Comparison of ENCODE assay signal across 9 cellular contexts in the genomic region with DNA sequence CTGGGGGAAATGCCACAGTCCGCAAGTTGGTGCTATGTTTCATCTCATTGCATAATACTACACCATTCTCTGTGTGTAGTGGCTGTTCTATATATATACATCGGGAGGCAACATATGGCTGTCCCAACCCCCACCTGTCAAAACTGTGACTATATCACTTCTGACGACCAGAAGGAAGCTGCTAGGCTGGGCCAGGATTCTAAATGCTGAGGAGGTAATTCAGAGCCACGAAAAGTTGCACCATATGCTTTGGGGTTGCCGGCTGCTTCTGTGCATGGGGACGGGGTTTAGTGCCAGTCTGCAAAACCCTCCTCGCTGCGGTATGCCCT. TPM values are rescaled to one million over a fixed set of nuclear protein-coding genes. Genes with fewer than 3 reads are reported as not detected.
A peak's percentile ranks its signal among the peaks of the same experiment; 100 is the strongest.
DNase-seq lines count a peak whose midpoint lies in the region; ATAC-seq, FAIRE-seq and TF ChIP-seq lines count a peak whose summit lies in the region.
"Had no signal": no experiment of that assay in that cellular context is flagged by ENCODE, and none has a peak within 500 bp of the region (broad histone marks: within the 10 kb centered on the region; RNA-seq: fewer than 3 reads in every experiment).

No MANE protein-coding gene starts in this region.

- BruUV-seq in Panc1 (replicated peaks; lab: Mats Ljungman, UMichigan) = no TSS peak

- H3K4me3 ChIP-seq in A549 (peak overlapping the region; percentile 54), GM12875 (ENCODE audit: low read depth, low read length) (peak overlapping the region; percentile 61), Panc1 (ENCODE audit: low read depth in 2 of 2, low read length in 2 of 2) (peak overlapping the region; percentile 45 to 53), esophagus muscularis mucosa (peak overlapping the region; percentile 50 to 59 (median 52)), gastroesophageal sphincter (peak overlapping the region in 1 of 2 donors; percentile 53)

- no peak for DNase-seq in A549 (ENCODE audit: low read depth in 1 of 2, low spot score in 1 of 2)
- no peak for DNase-seq in Panc1 (ENCODE audit: low read depth, low spot score)
- no peak for DNase-seq in esophagus muscularis mucosa (ENCODE audit: extremely low spot score)
- DNase-seq in AG20443 (ENCODE audit: low spot score) = no peak
- DNase-seq in D721Med (ENCODE audit: insufficient read length, low spot score) = no peak

- intact Hi-C loops in Panc1 (cut with micrococcal nuclease; ENCODE audit: unreplicated experiment) (no loop called here), esophagus muscularis mucosa (cut with DNase I) (no loop called here)

- CTCF ChIA-PET in A549 (lab: Yijun Ruan, JAX) (interaction anchor here (0.6 to 4.1 kb wide), 12 partner anchors 8 to 551 kb away, joined by 3 to 24 read pairs (median 3); no protein-coding TSS in a partner anchor), Panc1 (lab: Charles Lee) (interaction anchor here (0.6 kb wide), 1 partner anchor 145 kb away, joined by 5 read pairs; no protein-coding TSS in a partner anchor)

- TF ChIP-seq EP300 in A549 (IDR thresholded peaks at IDR 0.05) (no peak), esophagus muscularis mucosa (IDR thresholded peaks at IDR 0.05) (no peak), gastroesophageal sphincter (IDR thresholded peaks at IDR 0.05) (no peak)

- in situ Hi-C loops in Panc1 (cut with HindIII; ENCODE audit: low pct_unique_long_range_greater_than_20kb, low sequenced_read_pairs) = no loop called here

- 81% methylated on average over 8 of the region's 8 CpGs for WGBS in A549 (ENCODE audit: missing lambda C conversion rate)
- WGBS in esophagus muscularis mucosa = 54% methylated on average over 7 of the region's 8 CpGs
- 79 to 82% methylated on average over 2 to 3 of the region's 8 CpGs for WGBS in gastroesophageal sphincter (ENCODE audit: low coverage in 1 of 2), 2 donors

- TF ChIP-seq POLR2A in A549 (IDR thresholded peaks at IDR 0.05; ENCODE audit: low read length) (no peak), esophagus muscularis mucosa (IDR thresholded peaks at IDR 0.05; ENCODE audit: low read depth) (no peak), gastroesophageal sphincter (IDR thresholded peaks at IDR 0.05) (no peak)

- peak overlapping the region; percentile 99 for H3K4me2 ChIP-seq in A549

- TF ChIP-seq CTCF in A549 (IDR thresholded peaks at IDR 0.05) (no peak), GM12875 (IDR thresholded peaks at IDR 0.05; ENCODE audit: borderline replicate concordance, insufficient read depth, low read depth, low read length) (no peak), Panc1 (IDR thresholded peaks at IDR 0.05) (no peak), esophagus muscularis mucosa (IDR thresholded peaks at IDR 0.05) (no peak), gastroesophageal sphincter (IDR thresholded peaks at IDR 0.05) (no peak), D721Med (IDR thresholded peaks at IDR 0.05; ENCODE audit: insufficient read depth, missing control alignments) (no peak)

- H3K9me3 ChIP-seq in A549 (no peaks in the 10 kb centered on the region), Panc1 (ENCODE audit: control insufficient read depth, insufficient read depth, low read depth, low read length) (no peaks in the 10 kb centered on the region), esophagus muscularis mucosa (no peaks in the 10 kb centered on the region), gastroesophageal sphincter (no peaks in the 10 kb centered on the region)

- peaks cover 9% of the 10 kb centered on the region for H3K4me1 ChIP-seq in A549
- H3K4me1 ChIP-seq in Panc1 (ENCODE audit: control insufficient read depth, insufficient read depth, low read length) = peaks cover 4% of the 10 kb centered on the region; the same call in 1 of the 2 replicates
- H3K4me1 ChIP-seq in esophagus muscularis mucosa = peaks cover 5 to 19% (median 16%) of the 10 kb centered on the region in 4 donors
- peaks cover 0 to 17% (median 5%) of the 10 kb centered on the region in 3 donors for H3K4me1 ChIP-seq in gastroesophageal sphincter

- no peak overlapping the region for H3K27ac ChIP-seq in A549
- H3K27ac ChIP-seq in Panc1 (ENCODE audit: low read length) = no peak overlapping the region
- no peak overlapping the region for H3K27ac ChIP-seq in esophagus muscularis mucosa (replicated peaks in 1 of 4)
- H3K27ac ChIP-seq in gastroesophageal sphincter = no peak overlapping the region

- H3K27me3 ChIP-seq in Panc1 (ENCODE audit: control insufficient read depth, insufficient read depth, low read length) (no peaks in the 10 kb centered on the region), esophagus muscularis mucosa (peaks cover 0 to 24% (median 0%) of the 10 kb centered on the region in 4 donors), gastroesophageal sphincter (peaks cover 50% of the 10 kb centered on the region)

- FAIRE-seq in A549 (lab: Jason Lieb, UNC) (no peak), D721Med (lab: Jason Lieb, UNC) (no peak)
- FAIRE-seq: islet of Langerhans had no signal

- POLR2A ChIA-PET in A549 (lab: Yijun Ruan, JAX) (no interaction called here), Panc1 (lab: Charles Lee) (no interaction called here)

- no peak for TF ChIP-seq RAD21 in A549 (conservative IDR thresholded peaks at IDR 0.05 in 1 of 2, IDR thresholded peaks at IDR 0.05 in 1 of 2)

- H3K36me3 ChIP-seq in Panc1 (ENCODE audit: control insufficient read depth, insufficient read depth, low read length) = no peaks in the 10 kb centered on the region
- H3K36me3 ChIP-seq in esophagus muscularis mucosa = no peaks in the 10 kb centered on the region
- H3K36me3 ChIP-seq in gastroesophageal sphincter = no peaks in the 10 kb centered on the region

- ATAC-seq in A549 (no peak), Panc1 (no peak), HG03521 (IDR thresholded peaks at IDR 0.05; ENCODE audit: unreplicated experiment) (no peak), gastroesophageal sphincter (no peak)

TF ChIP-seq in A549, 52 proteins besides CTCF, POLR2A, EP300 and RAD21:
- TF ChIP-seq CBX8 (IDR thresholded peaks at IDR 0.05) (no peak), MYC (IDR thresholded peaks at IDR 0.05; ENCODE audit: borderline replicate concordance, low read length) (no peak), NR3C1 (IDR thresholded peaks at IDR 0.05) (no peak), EHMT2 (IDR thresholded peaks at IDR 0.05; ENCODE audit: low read depth) (no peak), ESRRA (IDR thresholded peaks at IDR 0.05; ENCODE audit: borderline replicate concordance, low read length) (no peak), HOXB5 (CRISPR knock-in tag; IDR thresholded peaks at IDR 0.05) (no peak), MAFK (IDR thresholded peaks at IDR 0.05; ENCODE audit: partially characterized antibody) (no peak), GATA3 (IDR thresholded peaks at IDR 0.05; ENCODE audit: borderline replicate concordance) (no peak), RFX5 (IDR thresholded peaks at IDR 0.05) (no peak), JUN (IDR thresholded peaks at IDR 0.05) (no peak), CHD2 (IDR thresholded peaks at IDR 0.05; ENCODE audit: low read length, partially characterized antibody) (no peak), HOXA7 (CRISPR knock-in tag; IDR thresholded peaks at IDR 0.05) (no peak), ZNF302 (CRISPR knock-in tag; IDR thresholded peaks at IDR 0.05) (no peak)
- TF ChIP-seq, protein P1, sequence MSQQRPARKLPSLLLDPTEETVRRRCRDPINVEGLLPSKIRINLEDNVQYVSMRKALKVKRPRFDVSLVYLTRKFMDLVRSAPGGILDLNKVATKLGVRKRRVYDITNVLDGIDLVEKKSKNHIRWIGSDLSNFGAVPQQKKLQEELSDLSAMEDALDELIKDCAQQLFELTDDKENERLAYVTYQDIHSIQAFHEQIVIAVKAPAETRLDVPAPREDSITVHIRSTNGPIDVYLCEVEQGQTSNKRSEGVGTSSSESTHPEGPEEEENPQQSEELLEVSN (IDR thresholded peaks at IDR 0.05; ENCODE audit: borderline replicate concordance, low read depth) = no peak
- TF ChIP-seq, protein P2, sequence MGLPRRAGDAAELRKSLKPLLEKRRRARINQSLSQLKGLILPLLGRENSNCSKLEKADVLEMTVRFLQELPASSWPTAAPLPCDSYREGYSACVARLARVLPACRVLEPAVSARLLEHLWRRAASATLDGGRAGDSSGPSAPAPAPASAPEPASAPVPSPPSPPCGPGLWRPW (IDR thresholded peaks at IDR 0.05) = no peak
- TF ChIP-seq, protein P3, sequence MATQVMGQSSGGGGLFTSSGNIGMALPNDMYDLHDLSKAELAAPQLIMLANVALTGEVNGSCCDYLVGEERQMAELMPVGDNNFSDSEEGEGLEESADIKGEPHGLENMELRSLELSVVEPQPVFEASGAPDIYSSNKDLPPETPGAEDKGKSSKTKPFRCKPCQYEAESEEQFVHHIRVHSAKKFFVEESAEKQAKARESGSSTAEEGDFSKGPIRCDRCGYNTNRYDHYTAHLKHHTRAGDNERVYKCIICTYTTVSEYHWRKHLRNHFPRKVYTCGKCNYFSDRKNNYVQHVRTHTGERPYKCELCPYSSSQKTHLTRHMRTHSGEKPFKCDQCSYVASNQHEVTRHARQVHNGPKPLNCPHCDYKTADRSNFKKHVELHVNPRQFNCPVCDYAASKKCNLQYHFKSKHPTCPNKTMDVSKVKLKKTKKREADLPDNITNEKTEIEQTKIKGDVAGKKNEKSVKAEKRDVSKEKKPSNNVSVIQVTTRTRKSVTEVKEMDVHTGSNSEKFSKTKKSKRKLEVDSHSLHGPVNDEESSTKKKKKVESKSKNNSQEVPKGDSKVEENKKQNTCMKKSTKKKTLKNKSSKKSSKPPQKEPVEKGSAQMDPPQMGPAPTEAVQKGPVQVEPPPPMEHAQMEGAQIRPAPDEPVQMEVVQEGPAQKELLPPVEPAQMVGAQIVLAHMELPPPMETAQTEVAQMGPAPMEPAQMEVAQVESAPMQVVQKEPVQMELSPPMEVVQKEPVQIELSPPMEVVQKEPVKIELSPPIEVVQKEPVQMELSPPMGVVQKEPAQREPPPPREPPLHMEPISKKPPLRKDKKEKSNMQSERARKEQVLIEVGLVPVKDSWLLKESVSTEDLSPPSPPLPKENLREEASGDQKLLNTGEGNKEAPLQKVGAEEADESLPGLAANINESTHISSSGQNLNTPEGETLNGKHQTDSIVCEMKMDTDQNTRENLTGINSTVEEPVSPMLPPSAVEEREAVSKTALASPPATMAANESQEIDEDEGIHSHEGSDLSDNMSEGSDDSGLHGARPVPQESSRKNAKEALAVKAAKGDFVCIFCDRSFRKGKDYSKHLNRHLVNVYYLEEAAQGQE (IDR thresholded peaks at IDR 0.05) = no peak

RNA-seq across cellular contexts. Expression of a gene that starts 50.5 kb away (rescaled TPM):
- polyA plus RNA-seq in A549 (2011; rRNA removed) (0.01 TPM in 2 replicates), A549 (2017; fragmentation: RNase III; extraction: RNeasy Plus Mini Kit Qiagen cat#74134 plus additional on column Dnase treatment) (0.01 TPM in 2 of 3 replicates, not detected in the other)
- polyA plus RNA-seq in A549 (2012; cell fraction: cytosol; rRNA removed) = 0.01 and 0.04 TPM in 2 replicates
- polyA plus RNA-seq in A549 (2012; cell fraction: nucleus; rRNA removed) = 0.02 and 0.04 TPM in 2 replicates
- 0.17 TPM in 1 of 2 replicates, not detected in the other for polyA minus RNA-seq in A549 (2011; rRNA and poly(A)+ RNA removed)
- total RNA-seq in Panc1 (2021; ENCODE audit: unreplicated experiment) (0.13 TPM), esophagus muscularis mucosa (under 1 TPM in 2 of 4 donors, not detected in 2; 0.13 to 0.17 TPM), gastroesophageal sphincter (not detected)
- polyA plus RNA-seq in Panc1 (2012; ENCODE audit: insufficient read length) = 0.16 TPM
